ENCODE assay signal across 10 cellular contexts in genomic region chr14:49594347-49595089, GRCh38. TPM values are rescaled to one million over a fixed set of nuclear protein-coding genes. Genes with fewer than 3 reads are reported as not detected.
DNase-seq lines count a peak whose midpoint lies in the region; ATAC-seq and TF ChIP-seq lines count a peak whose summit lies in the region.
"Had no signal": no experiment of that assay in that cellular context is flagged by ENCODE, and none has a peak within 500 bp of the region (broad histone marks: within the 10 kb centered on the region; RNA-seq: fewer than 3 reads in every experiment).

No MANE protein-coding gene starts in this region.

- H3K9me3 ChIP-seq in MG63 (no peaks in the 10 kb centered on the region), spleen (no peaks in the 10 kb centered on the region), ascending aorta (no peaks in the 10 kb centered on the region)

- H3K4me3 ChIP-seq in MG63 (no peak overlapping the region), fibroblast of the aortic adventitia (ENCODE audit: low read depth, low read length) (no peak overlapping the region), spleen (no peak overlapping the region), ascending aorta (no peak overlapping the region)

- H3K27me3 ChIP-seq in MG63 (no peaks in the 10 kb centered on the region), spleen (replicated peaks in 1 of 7) (no peaks in the 10 kb centered on the region), ascending aorta (no peaks in the 10 kb centered on the region)

- no peaks in the 10 kb centered on the region for H3K36me3 ChIP-seq in MG63
- no peaks in the 10 kb centered on the region for H3K36me3 ChIP-seq in spleen
- no peaks in the 10 kb centered on the region for H3K36me3 ChIP-seq in ascending aorta

- ATAC-seq in HG02970 (IDR thresholded peaks at IDR 0.05; ENCODE audit: low FRiP score, unreplicated experiment) = no peak

- intact Hi-C loops in spleen (cut with DNase I; ENCODE audit: low total_unique reads) (no loop called here), ascending aorta (cut with DNase I) (no loop called here)

- H3K4me1 ChIP-seq in spleen = peaks cover 7 to 57% (median 24%) of the 10 kb centered on the region in 6 donors
- H3K4me1 ChIP-seq in ascending aorta = peaks cover 0 to 3% of the 10 kb centered on the region in 2 donors

- WGBS in spleen, 5 donors = 22 to 36% (median 29%) methylated on average over 4 of the region's 4 CpGs

- H3K27ac ChIP-seq in spleen = peak overlapping the region in 7 of 8 donors; percentile 2 to 65 (median 30)
- no peak overlapping the region for H3K27ac ChIP-seq in ascending aorta

- TF ChIP-seq CTCF in fibroblast of the aortic adventitia (IDR thresholded peaks at IDR 0.05; ENCODE audit: insufficient read depth, low read length) = no peak
- no peak for TF ChIP-seq CTCF in spleen (IDR thresholded peaks at IDR 0.05 in 8 of 11, conservative IDR thresholded peaks at IDR 0.05 in 3 of 11)
- no peak for TF ChIP-seq CTCF in ascending aorta (IDR thresholded peaks at IDR 0.05)

- TF ChIP-seq POLR2A in spleen (IDR thresholded peaks at IDR 0.05) = no peak

- DNase-seq in NCI-H2196 (lab: John Stamatoyannopoulos, UW; ENCODE audit: unreplicated experiment) (peak; percentile 17), NCI-H2196 treated with DMSO at 0.1 percent for 48 hours (lab: John Stamatoyannopoulos, UW; ENCODE audit: unreplicated experiment) (no peak), MG63 (peak; percentile 53), fibroblast of the aortic adventitia (ENCODE audit: low read depth) (peak; percentile 76), spleen (no peak), iPS-NIHi7 (ENCODE audit: extremely low spot score) (no peak), ascending aorta (ENCODE audit: low spot score in 2 of 2) (no peak)
- DNase-seq: 8988T, NCI-H1694 had no signal

RNA-seq across cellular contexts. Expression of gene LRR1, which starts 4.2 kb away (rescaled TPM):
- total RNA-seq in MG63 (2014; rRNA removed; shearing (Covaris generic); ENCODE audit: low replicate concordance) = 33.3 and 51.5 TPM in 2 replicates
- 10.6 and 33.4 TPM in 2 replicates for total RNA-seq in fibroblast of the aortic adventitia (ENCODE audit: low replicate concordance)
- 10 to 100 TPM in 5 of 7 donors, 1 to 10 TPM in 2; 8.8 to 16.5 (median 12.7) TPM for total RNA-seq in spleen
- polyA plus RNA-seq in spleen = 10 to 100 TPM; 10.7 to 11.8 (median 11.7) TPM
- total RNA-seq in ascending aorta = not detected

RNA-seq across cellular contexts. Expression of gene RPS29, which starts 8.3 kb away (rescaled TPM):
- 1,690 and 2,087 TPM in 2 replicates for total RNA-seq in MG63 (2014; rRNA removed; shearing (Covaris generic); ENCODE audit: low replicate concordance)
- 822 and 5,262 TPM in 2 replicates for total RNA-seq in fibroblast of the aortic adventitia (ENCODE audit: low replicate concordance)
- 1,000 to 10,000 TPM; 1,240 to 4,577 (median 1,855) TPM for total RNA-seq in spleen
- over 10,000 TPM in 1 of 3 donors, 1,000 to 10,000 TPM in 2; 5,592 to 11,620 (median 9,371) TPM for polyA plus RNA-seq in spleen
- 2,262 TPM for total RNA-seq in ascending aorta

RNA-seq across cellular contexts. Expression of gene RPL36AL, which starts 25.9 kb away (rescaled TPM):
- 110 and 159 TPM in 2 replicates for total RNA-seq in MG63 (2014; rRNA removed; shearing (Covaris generic); ENCODE audit: low replicate concordance)
- 180 and 525 TPM in 2 replicates for total RNA-seq in fibroblast of the aortic adventitia (ENCODE audit: low replicate concordance)
- total RNA-seq in spleen = 100 to 1,000 TPM; 122 to 222 (median 157) TPM
- 100 to 1,000 TPM; 416 to 638 (median 530) TPM for polyA plus RNA-seq in spleen
- 21.3 TPM for total RNA-seq in ascending aorta

RNA-seq across cellular contexts. Expression of gene MGAT2, which starts 26.1 kb away (rescaled TPM):
- 39.1 and 42.2 TPM in 2 replicates for total RNA-seq in MG63 (2014; rRNA removed; shearing (Covaris generic); ENCODE audit: low replicate concordance)
- total RNA-seq in fibroblast of the aortic adventitia (ENCODE audit: low replicate concordance) (76.9 and 103 TPM in 2 replicates), spleen (10 to 100 TPM; 33.3 to 43.5 (median 39.7) TPM), ascending aorta (37.4 TPM)
- 10 to 100 TPM; 20.5 to 23.9 (median 23.5) TPM for polyA plus RNA-seq in spleen

RNA-seq across cellular contexts. Expression of gene DNAAF2, which starts 40.5 kb away (rescaled TPM):
- total RNA-seq in MG63 (2014; rRNA removed; shearing (Covaris generic); ENCODE audit: low replicate concordance) = 9.2 and 11.6 TPM in 2 replicates
- total RNA-seq in fibroblast of the aortic adventitia (ENCODE audit: low replicate concordance) (10.5 and 24.9 TPM in 2 replicates), spleen (10 to 100 TPM in 1 of 7 donors, 1 to 10 TPM in 6; 3.9 to 10.1 (median 6.3) TPM), ascending aorta (14.0 TPM)
- polyA plus RNA-seq in spleen = 1 to 10 TPM; 6.5 to 6.9 (median 6.6) TPM

Comparison
In these comparisons a context has a peak if more than half of its experiments do, and no peak if none do; other contexts are left out.
1. DNase-seq: peak in NCI-H2196 (single experiment), MG63 (single experiment) and fibroblast of the aortic adventitia (single experiment); none in NCI-H2196 treated with DMSO at 0.1 percent for 48 hours (single experiment), spleen (single experiment), iPS-NIHi7 (single experiment) and ascending aorta (0 of 2).
2. H3K27ac ChIP-seq: peak in spleen (7 of 8); none in ascending aorta (0 of 2).